In the genomic region with DNA sequence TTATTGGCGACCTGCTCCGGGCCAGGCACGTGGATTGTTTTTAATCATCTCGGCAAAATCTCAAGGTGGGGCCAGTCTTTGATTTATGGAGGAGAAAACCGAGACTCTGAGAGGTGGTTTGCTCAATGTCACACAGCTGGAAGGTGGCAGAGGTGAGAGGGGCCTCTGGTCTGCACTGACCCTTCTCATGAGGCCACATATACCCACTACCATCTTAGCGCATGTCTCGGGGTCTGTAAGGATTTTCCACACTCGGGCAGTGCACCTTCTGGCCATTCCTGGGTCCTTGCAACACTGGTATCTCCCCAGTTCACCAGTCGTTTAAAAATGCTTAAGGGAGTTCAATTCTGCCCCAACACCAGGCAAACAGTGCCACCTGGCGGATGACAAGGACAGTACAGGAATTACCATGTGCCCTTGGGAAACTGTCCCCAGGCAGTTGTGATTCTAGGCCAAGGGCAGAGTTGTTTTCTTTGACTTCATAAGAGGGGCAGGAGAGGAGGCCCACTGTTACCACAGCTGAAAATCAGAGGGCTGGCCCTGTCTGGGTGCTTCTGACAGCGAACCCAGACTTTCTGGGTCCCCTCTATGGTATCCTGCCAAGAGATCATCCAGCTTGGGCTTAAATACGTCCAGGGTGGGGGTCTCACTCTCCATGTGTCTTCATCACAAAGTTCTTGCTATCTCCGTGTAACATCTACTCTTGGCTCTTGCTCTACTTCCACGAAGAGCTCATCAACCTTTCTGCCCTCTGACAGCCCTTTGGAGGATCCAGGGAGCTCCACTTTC, we compare ENCODE assay signal across 8 cellular contexts. TPM values are rescaled to one million over a fixed set of nuclear protein-coding genes. Genes with fewer than 3 reads are reported as not detected.
DNase-seq lines count a peak whose midpoint lies in the region; ATAC-seq and TF ChIP-seq lines count a peak whose summit lies in the region.

No MANE protein-coding gene starts in this region.

- no peak overlapping the region for H3K4me3 ChIP-seq in MM.1S (ENCODE audit: low read length)

- peak; percentile 78 for DNase-seq in EH (ENCODE audit: low read depth)
- peak; percentile 73 for DNase-seq in MM.1S
- peak; percentile 95 to 96 for DNase-seq in SHP77 (lab: John Stamatoyannopoulos, UW)
- peak in 1 of 2 donors; percentile 40 for DNase-seq in foreskin keratinocyte
- peak; percentile 38 for DNase-seq in non-pigmented ciliary epithelial cell (ENCODE audit: low read depth)
- DNase-seq in substantia nigra (lab: John Stamatoyannopoulos, UW) = peak in 47 of 49 donors; percentile 4 to 81 (median 58)

- no peaks in the 10 kb centered on the region for H3K9me3 Mint-ChIP-seq in activated T-helper 17 cell treated with anti-CD3 and anti-CD28 coated beads, Interleukin-2, amount 50 U/mL, for 72 hours

- H3K4me1 Mint-ChIP-seq in activated T-helper 17 cell treated with anti-CD3 and anti-CD28 coated beads, Interleukin-2, amount 50 U/mL, for 72 hours = no peaks in the 10 kb centered on the region

- TF ChIP-seq CTCF in MM.1S (IDR thresholded peaks at IDR 0.05; ENCODE audit: low read length) (peak; percentile 92), foreskin keratinocyte (conservative IDR thresholded peaks at IDR 0.05) (peak; percentile 94)

- no peaks in the 10 kb centered on the region for H3F3A ChIP-seq in MM.1S (ENCODE audit: insufficient read depth, low read length)

- H3K79me2 ChIP-seq in MM.1S (ENCODE audit: low read length) = no peaks in the 10 kb centered on the region

- no peaks in the 10 kb centered on the region for H3K27me3 Mint-ChIP-seq in activated T-helper 17 cell treated with anti-CD3 and anti-CD28 coated beads, Interleukin-2, amount 50 U/mL, for 72 hours

- H3K27me3 ChIP-seq in MM.1S (replicated peaks; ENCODE audit: insufficient read depth, low read length) (no peaks in the 10 kb centered on the region), foreskin keratinocyte (no peaks in the 10 kb centered on the region)

- no peaks in the 10 kb centered on the region for H3K36me3 Mint-ChIP-seq in activated T-helper 17 cell treated with anti-CD3 and anti-CD28 coated beads, Interleukin-2, amount 50 U/mL, for 72 hours (ENCODE audit: low read depth)

- H3K27ac ChIP-seq in MM.1S (ENCODE audit: low read length) = no peak overlapping the region
- H3K27ac ChIP-seq in foreskin keratinocyte = no peak overlapping the region
- no peak overlapping the region for H3K27ac ChIP-seq in substantia nigra (ENCODE audit: low read depth, low read length, poor library complexity, severe bottlenecking)

- no peak overlapping the region for H3K27ac Mint-ChIP-seq in activated T-helper 17 cell treated with anti-CD3 and anti-CD28 coated beads, Interleukin-2, amount 50 U/mL, for 72 hours

- no peaks in the 10 kb centered on the region for H3K9me2 ChIP-seq in MM.1S (replicated peaks; ENCODE audit: insufficient read depth, low read length)

- no peaks in the 10 kb centered on the region for H3K9me3 ChIP-seq in MM.1S (replicated peaks; ENCODE audit: insufficient read depth, low read length)

- H3K4me1 ChIP-seq in MM.1S (ENCODE audit: low read length) = no peaks in the 10 kb centered on the region
- H3K4me1 ChIP-seq in foreskin keratinocyte = no peaks in the 10 kb centered on the region

- H3K4me2 ChIP-seq in MM.1S (ENCODE audit: low read depth, low read length) = no peak overlapping the region

- peak overlapping the region; percentile 44 for H2AFZ ChIP-seq in MM.1S (ENCODE audit: low read length)

- H3K36me3 ChIP-seq in MM.1S (replicated peaks; ENCODE audit: insufficient read depth, low read length) = no peaks in the 10 kb centered on the region

- ATAC-seq in activated T-helper 17 cell treated with anti-CD3 and anti-CD28 coated beads, Interleukin-2, amount 50 U/mL, for 72 hours (replicated peaks) = peak; percentile 87
- ATAC-seq in foreskin keratinocyte (peak; percentile 57), GM19467 (IDR thresholded peaks at IDR 0.05; ENCODE audit: unreplicated experiment) (no peak)

- H3K9ac ChIP-seq in MM.1S (ENCODE audit: low read length) = no peak overlapping the region

- no peak overlapping the region for H3K4me3 Mint-ChIP-seq in activated T-helper 17 cell treated with anti-CD3 and anti-CD28 coated beads, Interleukin-2, amount 50 U/mL, for 72 hours

- H4K20me1 ChIP-seq in MM.1S (ENCODE audit: insufficient read depth, low read length) = no peaks in the 10 kb centered on the region

RNA-seq across cellular contexts. Expression of a gene that starts 39.4 kb away (rescaled TPM):
- 10 to 100 TPM in 1 of 2 donors, 1 to 10 TPM in 1; 7.0 to 16.0 TPM for total RNA-seq in activated T-helper 17 cell treated with anti-CD3 and anti-CD28 coated beads, Interleukin-2, amount 50 U/mL, for 72 hours
- total RNA-seq in foreskin keratinocyte = 15.0 and 16.3 TPM in 2 replicates
- 11.1 and 12.0 TPM in 2 replicates for polyA plus RNA-seq in foreskin keratinocyte

RNA-seq across cellular contexts. Expression of a gene that starts 50.3 kb away (rescaled TPM):
- 10 to 100 TPM; 18.1 to 33.5 TPM for total RNA-seq in activated T-helper 17 cell treated with anti-CD3 and anti-CD28 coated beads, Interleukin-2, amount 50 U/mL, for 72 hours
- total RNA-seq in foreskin keratinocyte = 48.2 and 52.4 TPM in 2 replicates
- polyA plus RNA-seq in foreskin keratinocyte = 52.5 and 52.7 TPM in 2 replicates
